8 cellular contexts compared by ENCODE assay signal in genomic region chr5:139668064-139668880, GRCh38. TPM values are rescaled to one million over a fixed set of nuclear protein-coding genes. Genes with fewer than 3 reads are reported as not detected.
A peak's percentile ranks its signal among the peaks of the same experiment; 100 is the strongest.
DNase-seq lines count a peak whose midpoint lies in the region; ATAC-seq, FAIRE-seq and TF ChIP-seq lines count a peak whose summit lies in the region.

No MANE protein-coding gene starts in this region.

- H3K4me1 Mint-ChIP-seq in activated T-helper 1 cell treated with anti-CD3 and anti-CD28 coated beads, Interleukin-12 subunit alpha, Interleukin-12 subunit beta, Interleukin-2, Interleukin-4 antibody, amounts not matched to agents 30 ng/mL and 10 ng/mL and 1 ng/mL, durations not matched to agents 14 hours and 24 hours and 36 hours (ENCODE audit: low read depth), result peaks cover 39% of the 10 kb centered on the region

- ATAC-seq in pancreas, result peak; percentile 8 to 47 (median 14)
- no peak for ATAC-seq in GM21447 (IDR thresholded peaks at IDR 0.05; ENCODE audit: unreplicated experiment)

- no peaks in the 10 kb centered on the region for H3K36me3 Mint-ChIP-seq in activated T-helper 1 cell treated with anti-CD3 and anti-CD28 coated beads, Interleukin-12 subunit alpha, Interleukin-12 subunit beta, Interleukin-2, Interleukin-4 antibody, amounts not matched to agents 30 ng/mL and 10 ng/mL and 1 ng/mL, durations not matched to agents 14 hours and 24 hours and 36 hours (ENCODE audit: low read depth)

- H3K27me3 ChIP-seq in pancreas, result no peaks in the 10 kb centered on the region

- no peaks in the 10 kb centered on the region for H3K9me3 Mint-ChIP-seq in activated T-helper 1 cell treated with anti-CD3 and anti-CD28 coated beads, Interleukin-12 subunit alpha, Interleukin-12 subunit beta, Interleukin-2, Interleukin-4 antibody, amounts not matched to agents 30 ng/mL and 10 ng/mL and 1 ng/mL, durations not matched to agents 14 hours and 24 hours and 36 hours

- intact Hi-C loops in activated T-helper 1 cell treated with anti-CD3 and anti-CD28 coated beads, Interleukin-12 subunit alpha, Interleukin-12 subunit beta, Interleukin-2, Interleukin-4 antibody, amounts not matched to agents 30 ng/mL and 10 ng/mL and 1 ng/mL, durations not matched to agents 14 hours and 24 hours and 36 hours (cut with micrococcal nuclease), result loop anchor here (1.0 kb wide), 1 partner anchor 35 kb away; no protein-coding TSS in a partner anchor
- intact Hi-C loops in pancreas (cut with DNase I), result no loop called here

- DNase-seq in DMS 273 treated with DMSO at 0.1 percent for 48 hours (lab: John Stamatoyannopoulos, UW), result peak; percentile 73
- DNase-seq in activated T-helper 1 cell treated with anti-CD3 and anti-CD28 coated beads, Interleukin-12 subunit alpha, Interleukin-12 subunit beta, Interleukin-2, Interleukin-4 antibody, amounts not matched to agents 30 ng/mL and 10 ng/mL and 1 ng/mL, durations not matched to agents 14 hours and 24 hours and 36 hours (ENCODE audit: low spot score), result peak; percentile 22
- DNase-seq in fibroblast of the aortic adventitia (ENCODE audit: low read depth), result no peak
- peak in 3 of 6 donors; percentile 67 to 83 (median 79) for DNase-seq in pancreas
- no peak for DNase-seq in NCI-H1417 treated with DMSO at 0.1 percent for 48 hours (lab: John Stamatoyannopoulos, UW)
- DNase-seq in iPS-NIHi7 (ENCODE audit: extremely low spot score), result no peak

- no peaks in the 10 kb centered on the region for H3K9me3 ChIP-seq in pancreas

- 3 to 4% methylated on average over 49 to 55 of the region's 55 CpGs for WGBS in pancreas, 2 donors

- H3K4me3 ChIP-seq in fibroblast of the aortic adventitia (ENCODE audit: low read depth, low read length) (peak overlapping the region; percentile 60), pancreas (peak overlapping the region; percentile 0 to 47 (median 28))

- no peak for TF ChIP-seq CTCF in fibroblast of the aortic adventitia (IDR thresholded peaks at IDR 0.05; ENCODE audit: insufficient read depth, low read length)
- TF ChIP-seq CTCF in pancreas (IDR thresholded peaks at IDR 0.05), result no peak

- H3K27me3 Mint-ChIP-seq in activated T-helper 1 cell treated with anti-CD3 and anti-CD28 coated beads, Interleukin-12 subunit alpha, Interleukin-12 subunit beta, Interleukin-2, Interleukin-4 antibody, amounts not matched to agents 30 ng/mL and 10 ng/mL and 1 ng/mL, durations not matched to agents 14 hours and 24 hours and 36 hours (ENCODE audit: insufficient read depth), result peaks cover 9% of the 10 kb centered on the region

- H3K36me3 ChIP-seq in pancreas, result no peaks in the 10 kb centered on the region

- peaks cover 79 to 97% (median 83%) of the 10 kb centered on the region in 3 donors for H3K4me1 ChIP-seq in pancreas

- peak overlapping the region; percentile 69 for H3K4me3 Mint-ChIP-seq in activated T-helper 1 cell treated with anti-CD3 and anti-CD28 coated beads, Interleukin-12 subunit alpha, Interleukin-12 subunit beta, Interleukin-2, Interleukin-4 antibody, amounts not matched to agents 30 ng/mL and 10 ng/mL and 1 ng/mL, durations not matched to agents 14 hours and 24 hours and 36 hours

- TF ChIP-seq RAD21 in Ishikawa (IDR thresholded peaks at IDR 0.05; ENCODE audit: low read depth), result no peak

- FAIRE-seq in pancreas (lab: Jason Lieb, UNC), result no peak

- TF ChIP-seq EP300 in Ishikawa (IDR thresholded peaks at IDR 0.05; ENCODE audit: borderline replicate concordance), result peak; percentile 58; the same call in 1 of the 2 replicates

- no peak overlapping the region for H3K27ac Mint-ChIP-seq in activated T-helper 1 cell treated with anti-CD3 and anti-CD28 coated beads, Interleukin-12 subunit alpha, Interleukin-12 subunit beta, Interleukin-2, Interleukin-4 antibody, amounts not matched to agents 30 ng/mL and 10 ng/mL and 1 ng/mL, durations not matched to agents 14 hours and 24 hours and 36 hours

- H3K27ac ChIP-seq in pancreas, result peak overlapping the region; percentile 60 to 90 (median 80)

TF ChIP-seq in Ishikawa, 13 proteins besides CTCF, POLR2A, EP300 and RAD21:
- TF ChIP-seq TEAD4 (IDR thresholded peaks at IDR 0.05) (peak; percentile 42), CREB1 (IDR thresholded peaks at IDR 0.05; ENCODE audit: low read depth) (no peak), YY1 (IDR thresholded peaks at IDR 0.05; ENCODE audit: low read depth) (no peak), MAX (IDR thresholded peaks at IDR 0.05) (peak; percentile 21; the same call in 1 of the 2 replicates), TAF1 (IDR thresholded peaks at IDR 0.05; ENCODE audit: low read depth) (peak; percentile 9; the same call in 1 of the 2 replicates), EGR1 (IDR thresholded peaks at IDR 0.05) (no peak), TCF12 (IDR thresholded peaks at IDR 0.05; ENCODE audit: low read depth) (peak; percentile 47; the same call in 1 of the 2 replicates), REST (IDR thresholded peaks at IDR 0.05; ENCODE audit: low read depth) (no peak), NFIC (IDR thresholded peaks at IDR 0.05) (peak; percentile 18; the same call in 1 of the 2 replicates), ZBTB7A (IDR thresholded peaks at IDR 0.05; ENCODE audit: low read depth) (no peak), CEBPB (IDR thresholded peaks at IDR 0.05) (no peak)

RNA-seq across cellular contexts. Expression of gene CXXC5, which starts 20.1 kb away (rescaled TPM):
- total RNA-seq in activated T-helper 1 cell treated with anti-CD3 and anti-CD28 coated beads, Interleukin-12 subunit alpha, Interleukin-12 subunit beta, Interleukin-2, Interleukin-4 antibody, amounts not matched to agents 30 ng/mL and 10 ng/mL and 1 ng/mL, durations not matched to agents 14 hours and 24 hours and 36 hours, result 0.88 and 1.7 TPM in 2 replicates
- total RNA-seq in fibroblast of the aortic adventitia (ENCODE audit: low replicate concordance) (26.1 and 75.9 TPM in 2 replicates), pancreas (10 to 100 TPM; 39.5 to 70.5 (median 45.4) TPM)
- polyA plus RNA-seq in pancreas, result 10 to 100 TPM; 33.0 to 36.4 TPM

Comparison
In these comparisons a context has a peak if more than half of its experiments do, and no peak if none do; other contexts are left out.
1. DNase-seq: peak in DMS 273 treated with DMSO at 0.1 percent for 48 hours (single experiment) and activated T-helper 1 cell treated with anti-CD3 and anti-CD28 coated beads, Interleukin-12 subunit alpha, Interleukin-12 subunit beta, Interleukin-2, Interleukin-4 antibody, amounts not matched to agents 30 ng/mL and 10 ng/mL and 1 ng/mL, durations not matched to agents 14 hours and 24 hours and 36 hours (single experiment); none in fibroblast of the aortic adventitia (single experiment), NCI-H1417 treated with DMSO at 0.1 percent for 48 hours (single experiment) and iPS-NIHi7 (single experiment).